In the genomic region with DNA sequence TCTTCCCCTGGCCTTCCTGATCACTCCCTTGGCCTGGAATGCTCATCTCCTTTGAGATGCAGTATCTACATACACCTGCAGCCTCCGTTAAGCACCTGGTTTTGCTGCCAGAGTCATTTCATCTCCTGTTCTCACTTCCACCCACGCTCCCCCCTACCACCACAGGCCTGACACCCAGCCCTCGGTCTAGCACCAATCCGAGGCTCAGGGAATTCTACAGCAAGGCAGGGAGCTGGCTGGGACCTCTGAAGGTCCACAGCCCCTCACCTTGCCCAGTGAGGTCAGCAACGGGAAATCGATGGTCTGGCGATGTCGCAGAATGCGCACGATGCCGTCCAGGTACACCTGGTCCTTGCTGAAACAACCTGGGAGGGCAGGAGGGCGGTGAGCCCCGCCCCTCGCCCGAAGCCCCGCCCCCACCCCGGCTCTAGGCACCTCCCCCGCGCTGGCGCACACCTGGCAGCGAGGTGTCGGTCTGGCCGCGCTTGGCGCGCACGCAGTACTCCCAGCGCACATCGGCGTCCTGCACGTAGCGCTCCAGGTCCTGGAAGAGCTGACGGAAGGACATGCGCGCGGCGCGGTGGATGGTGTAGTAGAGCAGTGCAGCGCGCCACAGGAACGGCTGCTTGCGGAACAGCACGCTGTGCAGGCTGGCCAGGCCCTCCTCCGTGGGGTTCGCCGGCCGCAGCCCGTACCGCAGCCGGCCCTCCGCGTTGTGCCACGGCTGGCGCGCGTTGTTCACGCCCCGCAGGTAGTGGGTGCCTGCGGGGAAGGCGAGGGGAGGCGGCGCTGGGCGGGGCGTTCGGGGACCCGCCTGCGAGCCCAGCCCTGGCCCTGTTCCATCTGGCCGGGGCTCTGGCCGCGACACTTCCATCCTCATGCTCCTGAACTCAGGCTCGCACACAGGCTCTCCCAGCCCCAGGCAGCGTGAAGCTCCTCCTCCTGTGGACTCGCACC, we compare ENCODE assay signal across 1 cellular context.
TF ChIP-seq lines count a peak whose summit lies in the region.

No MANE protein-coding gene starts in this region.

TF ChIP-seq in neural cell, 6 proteins besides CTCF, POLR2A, EP300 and RAD21 (continued from another document):
- TF ChIP-seq, protein P1, sequence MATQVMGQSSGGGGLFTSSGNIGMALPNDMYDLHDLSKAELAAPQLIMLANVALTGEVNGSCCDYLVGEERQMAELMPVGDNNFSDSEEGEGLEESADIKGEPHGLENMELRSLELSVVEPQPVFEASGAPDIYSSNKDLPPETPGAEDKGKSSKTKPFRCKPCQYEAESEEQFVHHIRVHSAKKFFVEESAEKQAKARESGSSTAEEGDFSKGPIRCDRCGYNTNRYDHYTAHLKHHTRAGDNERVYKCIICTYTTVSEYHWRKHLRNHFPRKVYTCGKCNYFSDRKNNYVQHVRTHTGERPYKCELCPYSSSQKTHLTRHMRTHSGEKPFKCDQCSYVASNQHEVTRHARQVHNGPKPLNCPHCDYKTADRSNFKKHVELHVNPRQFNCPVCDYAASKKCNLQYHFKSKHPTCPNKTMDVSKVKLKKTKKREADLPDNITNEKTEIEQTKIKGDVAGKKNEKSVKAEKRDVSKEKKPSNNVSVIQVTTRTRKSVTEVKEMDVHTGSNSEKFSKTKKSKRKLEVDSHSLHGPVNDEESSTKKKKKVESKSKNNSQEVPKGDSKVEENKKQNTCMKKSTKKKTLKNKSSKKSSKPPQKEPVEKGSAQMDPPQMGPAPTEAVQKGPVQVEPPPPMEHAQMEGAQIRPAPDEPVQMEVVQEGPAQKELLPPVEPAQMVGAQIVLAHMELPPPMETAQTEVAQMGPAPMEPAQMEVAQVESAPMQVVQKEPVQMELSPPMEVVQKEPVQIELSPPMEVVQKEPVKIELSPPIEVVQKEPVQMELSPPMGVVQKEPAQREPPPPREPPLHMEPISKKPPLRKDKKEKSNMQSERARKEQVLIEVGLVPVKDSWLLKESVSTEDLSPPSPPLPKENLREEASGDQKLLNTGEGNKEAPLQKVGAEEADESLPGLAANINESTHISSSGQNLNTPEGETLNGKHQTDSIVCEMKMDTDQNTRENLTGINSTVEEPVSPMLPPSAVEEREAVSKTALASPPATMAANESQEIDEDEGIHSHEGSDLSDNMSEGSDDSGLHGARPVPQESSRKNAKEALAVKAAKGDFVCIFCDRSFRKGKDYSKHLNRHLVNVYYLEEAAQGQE (IDR thresholded peaks at IDR 0.05; ENCODE audit: borderline replicate concordance) = no peak
- TF ChIP-seq EZH2 (IDR thresholded peaks at IDR 0.05; ENCODE audit: borderline replicate concordance, insufficient read depth, low read length, poor library complexity, severe bottlenecking) (no peak), TAF1 (IDR thresholded peaks at IDR 0.05; ENCODE audit: low read depth) (no peak), MXI1 (conservative IDR thresholded peaks at IDR 0.05; ENCODE audit: poor library complexity, severe bottlenecking) (no peak), POLR2AphosphoS5 (IDR thresholded peaks at IDR 0.05) (peak; percentile 18)
